8 cellular contexts compared by ENCODE assay signal in genomic region chr9:125428060-125428481, GRCh38.
DNase-seq lines count a peak whose midpoint lies in the region; ATAC-seq and TF ChIP-seq lines count a peak whose summit lies in the region.

No MANE protein-coding gene starts in this region.

- peaks cover 8% of the 10 kb centered on the region for H3K4me1 Mint-ChIP-seq in neural crest cell

- TF ChIP-seq CTCF in astrocyte of the spinal cord (IDR thresholded peaks at IDR 0.05; ENCODE audit: low read depth, low read length): peak; percentile 43
- peak; percentile 56 for TF ChIP-seq CTCF in neural crest cell (conservative IDR thresholded peaks at IDR 0.05)

- ATAC-seq in GM21423 (IDR thresholded peaks at IDR 0.05; ENCODE audit: unreplicated experiment) (no peak), HG03139 (IDR thresholded peaks at IDR 0.05; ENCODE audit: unreplicated experiment) (no peak)

- peak; percentile 17 to 67 for DNase-seq in NCI-H524 (lab: John Stamatoyannopoulos, UW)
- no peak for DNase-seq in NCI-H524 treated with DMSO at 0.1 percent for 48 hours (lab: John Stamatoyannopoulos, UW)
- peak; percentile 34 for DNase-seq in KG1 (lab: John Stamatoyannopoulos, UW)
- no peak for DNase-seq in astrocyte of the spinal cord (ENCODE audit: low read depth, low spot score)
- DNase-seq in neural crest cell (ENCODE audit: low read depth, low spot score): no peak
- DNase-seq in superior temporal gyrus (ENCODE audit: extremely low spot score): no peak

- no peaks in the 10 kb centered on the region for H3K9me3 Mint-ChIP-seq in neural crest cell

- H3K4me3 ChIP-seq in astrocyte of the spinal cord (ENCODE audit: low read depth, low read length): no peak overlapping the region

- H3K4me3 Mint-ChIP-seq in neural crest cell: no peak overlapping the region

- H3K27me3 Mint-ChIP-seq in neural crest cell (ENCODE audit: low read depth): no peaks in the 10 kb centered on the region

- in situ Hi-C loops in astrocyte of the spinal cord (cut with HindIII; ENCODE audit: low sequenced_read_pairs): no loop called here

- H3K36me3 Mint-ChIP-seq in neural crest cell (ENCODE audit: low read depth): no peaks in the 10 kb centered on the region

- H3K27ac Mint-ChIP-seq in neural crest cell (ENCODE audit: unreplicated experiment): no peak overlapping the region

Comparison
In these comparisons a context has a peak if more than half of its experiments do, and no peak if none do; other contexts are left out.
1. DNase-seq: peak in NCI-H524 (2 of 2) and KG1 (single experiment); none in NCI-H524 treated with DMSO at 0.1 percent for 48 hours (single experiment), astrocyte of the spinal cord (single experiment), neural crest cell (single experiment) and superior temporal gyrus (single experiment).